In genomic region chr16:7315813-7316212, GRCh38 we compare ENCODE assay signal across 22 cellular contexts. TPM values are rescaled to one million over a fixed set of nuclear protein-coding genes. Genes with fewer than 3 reads are reported as not detected.
"Had no signal": no experiment of that assay in that cellular context is flagged by ENCODE, and none has a peak within 500 bp of the region (broad histone marks: within the 10 kb centered on the region; RNA-seq: fewer than 3 reads in every experiment).

No MANE protein-coding gene starts in this region.

- DNase-seq: activated CD4-positive, alpha-beta T cell treated with anti-CD3 and anti-CD28 coated beads, Interleukin-2, amount 50 U/mL, for 4 hours; activated effector memory CD4-positive, alpha-beta T cell treated with anti-CD3 and anti-CD28 coated beads, Interleukin-2, amount 50 U/mL, for 16 hours; activated naive CD4-positive, alpha-beta T cell treated with anti-CD3 and anti-CD28 coated beads, Interleukin-2, amount 50 U/mL, for 16 hours; activated T-cell treated with anti-CD3 and anti-CD28 coated beads, Interleukin-2, amount 50 U/mL, for 72 hours; aorta; brain microvascular endothelial cell; foreskin melanocyte; glutamatergic neuron; kidney; left lung; mesenchymal stem cell; mucosa of descending colon; naive thymus-derived CD4-positive, alpha-beta T cell; pancreas; stimulated activated CD4-positive, alpha-beta T cell treated with anti-CD3 and anti-CD28 coated beads, Interleukin-1b, Interleukin-23, amount 100 ng/mL, for 48 hours; stimulated activated CD8-positive, alpha-beta memory T cell treated with anti-CD3 and anti-CD28 coated beads, Interleukin-4, amount 100 ng/mL, for 48 hours; stimulated activated naive CD4-positive, alpha-beta T cell; upper lobe of right lung had no signal

- H3K4me3 ChIP-seq: coronary artery, left lung, mucosa of descending colon, pancreas, upper lobe of right lung had no signal

- H3K9me3 ChIP-seq: left lung, mucosa of descending colon, pancreas, upper lobe of right lung had no signal

- H3K27me3 ChIP-seq: brain microvascular endothelial cell, left lung, upper lobe of right lung had no signal

- ATAC-seq: activated T-cell treated with anti-CD3 and anti-CD28 coated beads, Interleukin-2, amount 50 U/mL, for 72 hours; left lung; mucosa of descending colon; naive thymus-derived CD4-positive, alpha-beta T cell; pancreas; upper lobe of right lung had no signal

- H3K27ac ChIP-seq: brain microvascular endothelial cell, coronary artery, left lung, pancreas, upper lobe of right lung had no signal

- H3K4me1 ChIP-seq: left lung, pancreas, upper lobe of right lung had no signal

- H3K36me3 ChIP-seq: brain microvascular endothelial cell, left lung, pancreas, upper lobe of right lung had no signal

RNA-seq across cellular contexts. Expression of gene RBFOX1, which starts 16.8 kb away (rescaled TPM):
- total RNA-seq: activated CD8-positive, alpha-beta memory T cell treated with anti-CD3 and anti-CD28 coated beads for 36 hours; activated T-cell treated with anti-CD3 and anti-CD28 coated beads, Interleukin-2, amount 50 U/mL, for 72 hours; aorta; epithelial cell of proximal tubule; fibroblast of lung; left lung; naive thymus-derived CD4-positive, alpha-beta T cell; upper lobe of right lung had no signal
